1 cellular context compared by ENCODE assay signal in genomic region chr3:180631317-180631716, GRCh38.
TF ChIP-seq lines count a peak whose summit lies in the region.

No MANE protein-coding gene starts in this region.

TF ChIP-seq in K562, 482 proteins besides CTCF, POLR2A, EP300 and RAD21:
- TF ChIP-seq TFE3 (CRISPR knock-in tag; IDR thresholded peaks at IDR 0.05) (no peak), JUNB (CRISPR knock-in tag; conservative IDR thresholded peaks at IDR 0.05) (no peak), ARHGAP35 (IDR thresholded peaks at IDR 0.05; ENCODE audit: partially characterized antibody) (no peak), KLF1 (tag; IDR thresholded peaks at IDR 0.05) (no peak), E2F6 (IDR thresholded peaks at IDR 0.05; ENCODE audit: borderline replicate concordance in 1 of 2, extremely low read depth in 1 of 2, insufficient read depth in 1 of 2, insufficient read length in 1 of 2, low read depth in 1 of 2, low read length in 1 of 2, poor library complexity in 1 of 2, severe bottlenecking in 1 of 2) (no peak), FOXO4 (CRISPR knock-in tag; IDR thresholded peaks at IDR 0.05) (no peak), ZNF224 (CRISPR knock-in tag; IDR thresholded peaks at IDR 0.05) (no peak), SIX5 (IDR thresholded peaks at IDR 0.05; ENCODE audit: borderline replicate concordance in 1 of 2, insufficient read depth in 1 of 2, low read depth in 1 of 2, low read length in 2 of 2) (no peak), POLR2AphosphoS2 (IDR thresholded peaks at IDR 0.05; ENCODE audit: low read length) (no peak), ZBTB17 (CRISPR knock-in tag; IDR thresholded peaks at IDR 0.05) (no peak), PTBP1 (IDR thresholded peaks at IDR 0.05; ENCODE audit: low read depth, low read length) (no peak), BHLHE40 (IDR thresholded peaks at IDR 0.05; ENCODE audit: low read length) (no peak), CBFA2T2 (conservative IDR thresholded peaks at IDR 0.05) (no peak), PRMT5 (CRISPR knock-in tag; IDR thresholded peaks at IDR 0.05) (no peak), JUND (IDR thresholded peaks at IDR 0.05; ENCODE audit: borderline replicate concordance, low read depth, low read length) (no peak), JUND (tag; IDR thresholded peaks at IDR 0.05; ENCODE audit: borderline replicate concordance, low read depth, low read length) (no peak), ZNF436 (CRISPR knock-in tag; IDR thresholded peaks at IDR 0.05) (no peak), MCM5 (IDR thresholded peaks at IDR 0.05; ENCODE audit: low read depth) (no peak)
- TF ChIP-seq, protein P1, sequence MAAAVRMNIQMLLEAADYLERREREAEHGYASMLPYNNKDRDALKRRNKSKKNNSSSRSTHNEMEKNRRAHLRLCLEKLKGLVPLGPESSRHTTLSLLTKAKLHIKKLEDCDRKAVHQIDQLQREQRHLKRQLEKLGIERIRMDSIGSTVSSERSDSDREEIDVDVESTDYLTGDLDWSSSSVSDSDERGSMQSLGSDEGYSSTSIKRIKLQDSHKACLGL (CRISPR knock-in tag; IDR thresholded peaks at IDR 0.05; ENCODE audit: borderline replicate concordance, poor library complexity, severe bottlenecking): no peak
- TF ChIP-seq, protein P2, sequence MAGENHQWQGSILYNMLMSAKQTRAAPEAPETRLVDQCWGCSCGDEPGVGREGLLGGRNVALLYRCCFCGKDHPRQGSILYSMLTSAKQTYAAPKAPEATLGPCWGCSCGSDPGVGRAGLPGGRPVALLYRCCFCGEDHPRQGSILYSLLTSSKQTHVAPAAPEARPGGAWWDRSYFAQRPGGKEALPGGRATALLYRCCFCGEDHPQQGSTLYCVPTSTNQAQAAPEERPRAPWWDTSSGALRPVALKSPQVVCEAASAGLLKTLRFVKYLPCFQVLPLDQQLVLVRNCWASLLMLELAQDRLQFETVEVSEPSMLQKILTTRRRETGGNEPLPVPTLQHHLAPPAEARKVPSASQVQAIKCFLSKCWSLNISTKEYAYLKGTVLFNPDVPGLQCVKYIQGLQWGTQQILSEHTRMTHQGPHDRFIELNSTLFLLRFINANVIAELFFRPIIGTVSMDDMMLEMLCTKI (IDR thresholded peaks at IDR 0.05; ENCODE audit: partially characterized antibody): no peak
- TF ChIP-seq, protein P3, sequence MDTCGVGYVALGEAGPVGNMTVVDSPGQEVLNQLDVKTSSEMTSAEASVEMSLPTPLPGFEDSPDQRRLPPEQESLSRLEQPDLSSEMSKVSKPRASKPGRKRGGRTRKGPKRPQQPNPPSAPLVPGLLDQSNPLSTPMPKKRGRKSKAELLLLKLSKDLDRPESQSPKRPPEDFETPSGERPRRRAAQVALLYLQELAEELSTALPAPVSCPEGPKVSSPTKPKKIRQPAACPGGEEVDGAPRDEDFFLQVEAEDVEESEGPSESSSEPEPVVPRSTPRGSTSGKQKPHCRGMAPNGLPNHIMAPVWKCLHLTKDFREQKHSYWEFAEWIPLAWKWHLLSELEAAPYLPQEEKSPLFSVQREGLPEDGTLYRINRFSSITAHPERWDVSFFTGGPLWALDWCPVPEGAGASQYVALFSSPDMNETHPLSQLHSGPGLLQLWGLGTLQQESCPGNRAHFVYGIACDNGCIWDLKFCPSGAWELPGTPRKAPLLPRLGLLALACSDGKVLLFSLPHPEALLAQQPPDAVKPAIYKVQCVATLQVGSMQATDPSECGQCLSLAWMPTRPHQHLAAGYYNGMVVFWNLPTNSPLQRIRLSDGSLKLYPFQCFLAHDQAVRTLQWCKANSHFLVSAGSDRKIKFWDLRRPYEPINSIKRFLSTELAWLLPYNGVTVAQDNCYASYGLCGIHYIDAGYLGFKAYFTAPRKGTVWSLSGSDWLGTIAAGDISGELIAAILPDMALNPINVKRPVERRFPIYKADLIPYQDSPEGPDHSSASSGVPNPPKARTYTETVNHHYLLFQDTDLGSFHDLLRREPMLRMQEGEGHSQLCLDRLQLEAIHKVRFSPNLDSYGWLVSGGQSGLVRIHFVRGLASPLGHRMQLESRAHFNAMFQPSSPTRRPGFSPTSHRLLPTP (IDR thresholded peaks at IDR 0.05; ENCODE audit: borderline replicate concordance, extremely low read depth, insufficient read length): no peak
